In genomic region chr14:21537088-21537424, GRCh38 we compare ENCODE assay signal across 12 cellular contexts. TPM values are rescaled to one million over a fixed set of nuclear protein-coding genes. Genes with fewer than 3 reads are reported as not detected.
A peak's percentile ranks its signal among the peaks of the same experiment; 100 is the strongest.
DNase-seq lines count a peak whose midpoint lies in the region; ATAC-seq lines count a peak whose summit lies in the region.
"Had no signal": no experiment of that assay in that cellular context is flagged by ENCODE, and none has a peak within 500 bp of the region (broad histone marks: within the 10 kb centered on the region; RNA-seq: fewer than 3 reads in every experiment).

No MANE protein-coding gene starts in this region.

- H3K27ac Mint-ChIP-seq in memory B cell, result no peak overlapping the region
- H3K27ac Mint-ChIP-seq: IgD-negative memory B cell had no signal

- ATAC-seq in memory B cell (ENCODE audit: low read depth) (no peak), GM21360 (IDR thresholded peaks at IDR 0.05; ENCODE audit: unreplicated experiment) (no peak), HG03457 (IDR thresholded peaks at IDR 0.05; ENCODE audit: unreplicated experiment) (no peak)

- DNase-seq in NT2/D1 (ENCODE audit: low read depth, low spot score) (no peak), caudate nucleus (lab: John Stamatoyannopoulos, UW) (no peak), memory B cell (ENCODE audit: low spot score in 2 of 2) (no peak), NCI-H1092 (lab: John Stamatoyannopoulos, UW) (no peak), hippocampal formation (lab: John Stamatoyannopoulos, UW) (no peak)
- DNase-seq: activated gamma-delta T cell, DND-41, NCI-H2171 treated with DMSO at 0.1 percent for 48 hours had no signal

- H3K27ac ChIP-seq in caudate nucleus (ENCODE audit: low read depth, low read length), result peak overlapping the region; percentile 69
- no peak overlapping the region for H3K27ac ChIP-seq in skeletal muscle tissue (ENCODE audit: low read depth, low read length)

- H3K27me3 ChIP-seq in NT2/D1 (ENCODE audit: insufficient read depth, insufficient read length), result peaks cover 7% of the 10 kb centered on the region
- H3K27me3 ChIP-seq in skeletal muscle tissue (ENCODE audit: control insufficient read depth in 3 of 3, insufficient read depth in 3 of 3, low read length in 3 of 3), result peaks cover 23 to 39% (median 32%) of the 10 kb centered on the region in 3 donors

- H3K9me3 Mint-ChIP-seq in memory B cell, result no peaks in the 10 kb centered on the region
- H3K9me3 Mint-ChIP-seq: IgD-negative memory B cell had no signal

- H3K9ac ChIP-seq in NT2/D1 (ENCODE audit: insufficient read length, low read depth) (peak overlapping the region; percentile 72), skeletal muscle tissue (ENCODE audit: low read depth in 1 of 3, low read length in 3 of 3) (no peak overlapping the region)

- no peaks in the 10 kb centered on the region for H3K36me3 ChIP-seq in NT2/D1 (ENCODE audit: insufficient read depth, insufficient read length, low read length)
- H3K36me3 ChIP-seq in skeletal muscle tissue (ENCODE audit: control insufficient read depth in 3 of 3, insufficient read depth in 3 of 3, low read length in 3 of 3), result no peaks in the 10 kb centered on the region

- H3K4me1 ChIP-seq in NT2/D1 (ENCODE audit: insufficient read depth, insufficient read length), result no peaks in the 10 kb centered on the region
- peaks cover 4 to 9% (median 6%) of the 10 kb centered on the region in 3 donors for H3K4me1 ChIP-seq in skeletal muscle tissue (ENCODE audit: control insufficient read depth in 3 of 3, insufficient read depth in 3 of 3, low read length in 3 of 3)

- H3K36me3 Mint-ChIP-seq in memory B cell, result no peaks in the 10 kb centered on the region
- H3K36me3 Mint-ChIP-seq: IgD-negative memory B cell had no signal

- H3K4me3 Mint-ChIP-seq in memory B cell, result peak overlapping the region; percentile 6

- H3K4me1 Mint-ChIP-seq in memory B cell, result peaks cover 12% of the 10 kb centered on the region

- peaks cover 40% of the 10 kb centered on the region for H3K27me3 Mint-ChIP-seq in memory B cell

- H3K4me3 ChIP-seq in NT2/D1 (ENCODE audit: insufficient read length, low read depth), result peak overlapping the region; percentile 63
- peak overlapping the region; percentile 9 to 54 (median 11) for H3K4me3 ChIP-seq in skeletal muscle tissue (ENCODE audit: low read length in 3 of 3)

- H3K9me3 ChIP-seq in NT2/D1 (ENCODE audit: insufficient read depth, low read length), result no peaks in the 10 kb centered on the region
- H3K9me3 ChIP-seq in skeletal muscle tissue (ENCODE audit: control insufficient read depth in 3 of 3, low read length in 3 of 3), result no peaks in the 10 kb centered on the region

RNA-seq across cellular contexts. Expression of gene SALL2, which starts 10.9 kb away (rescaled TPM):
- 5.2 TPM for total RNA-seq in skeletal muscle tissue

RNA-seq across cellular contexts. Expression of gene METTL3, which starts 25.9 kb away (rescaled TPM):
- total RNA-seq in skeletal muscle tissue, result 73.6 TPM

RNA-seq across cellular contexts. Expression of gene OR10G3, which starts 42.8 kb away (rescaled TPM):
- total RNA-seq in skeletal muscle tissue, result not detected
